In the genomic region with DNA sequence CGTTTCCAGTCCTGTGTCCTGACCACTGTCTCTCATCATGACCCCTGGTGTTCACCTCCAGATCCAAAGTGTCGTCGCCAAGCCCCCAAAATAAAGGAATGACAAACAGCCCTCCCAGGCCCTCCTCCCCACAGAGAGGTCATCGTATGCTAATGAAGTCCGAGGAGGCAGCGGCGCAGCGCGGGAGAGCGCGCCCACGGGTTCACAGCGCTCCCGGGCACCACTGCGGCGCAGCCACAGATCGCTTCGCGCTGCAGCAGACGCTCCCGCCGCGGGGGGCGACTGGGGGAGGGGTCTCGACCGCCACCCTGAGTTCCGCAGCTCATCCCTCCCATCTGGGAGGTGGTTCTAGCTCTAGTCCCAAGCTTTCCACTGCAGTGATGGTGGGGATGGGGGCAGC, we compare ENCODE assay signal across 10 cellular contexts. TPM values are rescaled to one million over a fixed set of nuclear protein-coding genes. Genes with fewer than 3 reads are reported as not detected.
A peak's percentile ranks its signal among the peaks of the same experiment; 100 is the strongest.
DNase-seq lines count a peak whose midpoint lies in the region; ATAC-seq and TF ChIP-seq lines count a peak whose summit lies in the region.
"Had no signal": no experiment of that assay in that cellular context is flagged by ENCODE, and none has a peak within 500 bp of the region (broad histone marks: within the 10 kb centered on the region; RNA-seq: fewer than 3 reads in every experiment).

No MANE protein-coding gene starts in this region.

- H3K9me3 ChIP-seq in mononuclear cell (ENCODE audit: low read depth, low read length) (no peaks in the 10 kb centered on the region), upper lobe of left lung (no peaks in the 10 kb centered on the region)

- peak overlapping the region; percentile 14 for H3K4me3 ChIP-seq in epithelial cell of proximal tubule (ENCODE audit: low read depth, low read length)
- peak overlapping the region; percentile 54 for H3K4me3 ChIP-seq in mononuclear cell (ENCODE audit: low read length)
- H3K4me3 ChIP-seq in upper lobe of left lung = peak overlapping the region in 3 of 4 donors; percentile 31 to 56 (median 50)

- H3K4me1 ChIP-seq in mononuclear cell (ENCODE audit: insufficient read depth, low read length) (peaks cover 65% of the 10 kb centered on the region), upper lobe of left lung (peaks cover 5 to 30% (median 26%) of the 10 kb centered on the region in 4 donors)

- peak overlapping the region; percentile 58 to 85 (median 81) for H3K27ac ChIP-seq in upper lobe of left lung

- TF ChIP-seq POLR2A in upper lobe of left lung (IDR thresholded peaks at IDR 0.05) = peak in 1 of 4 donors; percentile 14

- no peak for TF ChIP-seq EP300 in upper lobe of left lung (IDR thresholded peaks at IDR 0.05)

- TF ChIP-seq CTCF in epithelial cell of proximal tubule (conservative IDR thresholded peaks at IDR 0.05; ENCODE audit: low read depth, low read length) (no peak), upper lobe of left lung (IDR thresholded peaks at IDR 0.05) (no peak)

- peaks cover 6% of the 10 kb centered on the region for H3K27me3 ChIP-seq in mononuclear cell (ENCODE audit: insufficient read depth, low read length)
- peaks cover 0 to 18% (median 6%) of the 10 kb centered on the region in 4 donors for H3K27me3 ChIP-seq in upper lobe of left lung

- ATAC-seq in upper lobe of left lung (ENCODE audit: low FRiP score in 2 of 2) = peak in 1 of 2 donors; percentile 47
- ATAC-seq in HG03469 (IDR thresholded peaks at IDR 0.05; ENCODE audit: unreplicated experiment) = no peak
- ATAC-seq in GM18858 (IDR thresholded peaks at IDR 0.05; ENCODE audit: unreplicated experiment) = no peak

- WGBS in upper lobe of left lung, 2 donors = 0 to 1% methylated on average over 4 to 10 of the region's 27 CpGs

- DNase-seq in NOMO-1 (lab: John Stamatoyannopoulos, UW; ENCODE audit: unreplicated experiment in 2 of 2) = peak; percentile 44 to 45
- no peak for DNase-seq in NOMO-1 treated with dmso at 0.1 percent for 144 hours (lab: John Stamatoyannopoulos, UW; ENCODE audit: unreplicated experiment)
- no peak for DNase-seq in epithelial cell of proximal tubule (ENCODE audit: low read depth)
- peak; percentile 40 to 87 for DNase-seq in upper lobe of left lung
- no peak for DNase-seq in A172 (ENCODE audit: low spot score)
- DNase-seq: activated CD4-positive, alpha-beta T cell treated with anti-CD3 and anti-CD28 coated beads, Interleukin-2, amount 50 U/mL, for 4 hours; NCI-H510A had no signal

- no peaks in the 10 kb centered on the region for H3K36me3 ChIP-seq in upper lobe of left lung

RNA-seq across cellular contexts. Expression of gene DGKG, which starts 1.3 kb away (rescaled TPM):
- total RNA-seq in epithelial cell of proximal tubule (0.14 and 1.0 TPM in 2 replicates), mononuclear cell (2.5 TPM), upper lobe of left lung (10 to 100 TPM in 1 of 6 donors, 1 to 10 TPM in 5; 4.4 to 32.5 (median 6.5) TPM)
- 10.1 and 12.0 TPM in 2 replicates for total RNA-seq in A172 (2014; rRNA removed; shearing (Covaris generic))

Comparison
In these comparisons a context has a peak if more than half of its experiments do, and no peak if none do; other contexts are left out.
1. DNase-seq: peak in NOMO-1 (2 of 2) and upper lobe of left lung (2 of 2); none in NOMO-1 treated with dmso at 0.1 percent for 144 hours (single experiment), epithelial cell of proximal tubule (single experiment) and A172 (single experiment).
2. Peak in every context shown above with its lines, with median percentiles within 50 percentile points of each other: H3K4me3 ChIP-seq.